ENCODE assay signal across 30 cellular contexts in the genomic region with DNA sequence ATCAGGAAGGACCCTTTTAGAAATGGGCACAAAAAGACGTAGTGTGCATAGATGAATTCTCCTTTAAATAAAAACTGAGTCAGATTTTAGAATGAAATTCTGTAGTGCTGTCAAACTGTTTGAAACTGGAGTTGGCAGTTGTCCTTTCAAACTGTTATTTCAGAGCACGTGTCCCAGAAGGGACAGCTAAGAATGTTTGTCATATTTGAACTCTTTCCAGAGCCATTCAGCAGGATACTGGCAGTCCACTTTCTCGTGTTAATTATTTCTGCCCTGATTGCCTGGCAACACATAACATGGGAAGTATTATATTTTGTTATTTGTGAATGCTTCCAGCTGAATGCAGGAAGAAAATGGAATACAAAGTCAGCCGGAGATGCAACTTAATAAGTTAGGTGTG.
A peak's percentile ranks its signal among the peaks of the same experiment; 100 is the strongest.
DNase-seq lines count a peak whose midpoint lies in the region; ATAC-seq, FAIRE-seq and TF ChIP-seq lines count a peak whose summit lies in the region.
"Had no signal": no experiment of that assay in that cellular context is flagged by ENCODE, and none has a peak within 500 bp of the region (broad histone marks: within the 10 kb centered on the region; RNA-seq: fewer than 3 reads in every experiment).

No MANE protein-coding gene starts in this region.

- BruUV-seq in HepG2 (replicated peaks; lab: Mats Ljungman, UMichigan), result no TSS peak

- H3K27me3 ChIP-seq in right lobe of liver, result no peaks in the 10 kb centered on the region
- H3K27me3 ChIP-seq in HepG2 (ENCODE audit: control insufficient read depth in 1 of 2, insufficient read depth in 2 of 2, low read length in 2 of 2), result no peaks in the 10 kb centered on the region
- H3K27me3 ChIP-seq in upper lobe of right lung, result no peaks in the 10 kb centered on the region
- H3K27me3 ChIP-seq: MG63, neural progenitor cell, SJSA1 had no signal

- no peak for TF ChIP-seq RAD21 in HepG2 (CRISPR knock-in tag; IDR thresholded peaks at IDR 0.05)

- H4K20me1 ChIP-seq in HepG2 (ENCODE audit: insufficient read depth, low read length), result no peaks in the 10 kb centered on the region

- TF ChIP-seq POLR2A in right lobe of liver (IDR thresholded peaks at IDR 0.05) (no peak), HepG2 (IDR thresholded peaks at IDR 0.05; ENCODE audit: insufficient read depth in 1 of 2, low read depth in 2 of 2, low read length in 2 of 2) (no peak)

- no peak for DNase-seq in right lobe of liver
- no peak for DNase-seq in HepG2 (ENCODE audit: low spot score)
- DNase-seq in cerebellar cortex (ENCODE audit: low spot score), result peak; percentile 2
- DNase-seq in left lobe of liver (ENCODE audit: low spot score), result no peak
- DNase-seq in upper lobe of right lung, result no peak
- DNase-seq in stimulated activated CD8-positive, alpha-beta memory T cell treated with anti-CD3 and anti-CD28 coated beads, Interleukin-4, amount 100 ng/mL, for 48 hours, result no peak
- DNase-seq in GM19239 (ENCODE audit: insufficient read length, low spot score), result no peak
- DNase-seq: activated CD4-positive, alpha-beta memory T cell treated with anti-CD3 and anti-CD28 coated beads for 36 hours; activated CD4-positive, CD25-positive, alpha-beta regulatory T cell; activated naive CD8-positive, alpha-beta T cell treated with anti-CD3 and anti-CD28 coated beads, Interleukin-2, amount 10 ng/mL, durations not matched to agents 7 days and 5 days; C1 segment of cervical spinal cord; Caco-2; DMS79; effector memory CD4-positive, alpha-beta T cell; erythroblast; lower lobe of right lung; MG63; NCI-H1436; NCI-H524 treated with DMSO at 0.1 percent for 48 hours; stimulated activated CD4-positive, alpha-beta T cell treated with anti-CD3 and anti-CD28 coated beads, Interleukin-1b, Interleukin-23, amount 100 ng/mL, for 48 hours; T-cell had no signal

- ATAC-seq in right lobe of liver, result peak in 3 of 4 donors; percentile 36 to 46 (median 43)
- ATAC-seq in HepG2, result no peak
- ATAC-seq in left lobe of liver, result peak; percentile 54
- ATAC-seq in upper lobe of right lung, result peak; percentile 54
- no peak for ATAC-seq in GM21576 (IDR thresholded peaks at IDR 0.05; ENCODE audit: unreplicated experiment)
- ATAC-seq: GM23338, lower lobe of right lung, T-cell had no signal

- H3K9ac ChIP-seq in HepG2 (ENCODE audit: insufficient read depth, low read depth, low read length), result no peak overlapping the region
- H3K9ac ChIP-seq: neural progenitor cell had no signal

- no peak for TF ChIP-seq EP300 in HepG2 (IDR thresholded peaks at IDR 0.05; ENCODE audit: low read depth in 2 of 2, low read length in 2 of 2)
- no peak for TF ChIP-seq EP300 in HepG2 (CRISPR knock-in tag; IDR thresholded peaks at IDR 0.05; ENCODE audit: borderline replicate concordance)

- H3K27ac ChIP-seq in right lobe of liver (no peak overlapping the region), HepG2 (ENCODE audit: extremely low read length, insufficient read depth, low read length) (no peak overlapping the region), upper lobe of right lung (no peak overlapping the region)
- H3K27ac ChIP-seq: lower lobe of right lung, neural progenitor cell, SJSA1, skin epidermis had no signal

- in situ Hi-C loops in HepG2 (cut with HindIII; ENCODE audit: extremely low pct_ligation_motif_present, low pct_unique_long_range_greater_than_20kb), result no loop called here

- no peak overlapping the region for H3K4me2 ChIP-seq in HepG2 (ENCODE audit: low read depth, low read length)
- H3K4me2 ChIP-seq: GM23338, neural progenitor cell had no signal

- H3K4me1 ChIP-seq in right lobe of liver (no peaks in the 10 kb centered on the region), HepG2 (ENCODE audit: insufficient read depth, low read length) (no peaks in the 10 kb centered on the region), upper lobe of right lung (no peaks in the 10 kb centered on the region)
- H3K4me1 ChIP-seq: Caco-2, lower lobe of right lung, neural progenitor cell, SJSA1 had no signal

- TF ChIP-seq CTCF in right lobe of liver (IDR thresholded peaks at IDR 0.05), result no peak
- TF ChIP-seq CTCF in HepG2 (CRISPR knock-in tag; IDR thresholded peaks at IDR 0.05), result no peak
- TF ChIP-seq CTCF in upper lobe of right lung (IDR thresholded peaks at IDR 0.05), result no peak

- intact Hi-C loops in right lobe of liver (cut with DNase I), result no loop called here
- intact Hi-C loops in HepG2 (cut with micrococcal nuclease; ENCODE audit: unreplicated experiment), result no loop called here
- intact Hi-C loops in upper lobe of right lung (cut with DNase I), result no loop called here

- no peaks in the 10 kb centered on the region for H3K9me3 ChIP-seq in right lobe of liver
- no peaks in the 10 kb centered on the region for H3K9me3 ChIP-seq in HepG2 (ENCODE audit: low read length)
- H3K9me3 ChIP-seq in upper lobe of right lung, result no peaks in the 10 kb centered on the region
- H3K9me3 ChIP-seq: Caco-2, lower lobe of right lung, MG63, SJSA1 had no signal

- H3K4me3 ChIP-seq in right lobe of liver, result no peak overlapping the region
- H3K4me3 ChIP-seq in HepG2 (replicated peaks in 1 of 3; ENCODE audit: insufficient read depth in 1 of 3, low read depth in 2 of 3, low read length in 3 of 3), result no peak overlapping the region
- H3K4me3 ChIP-seq in upper lobe of right lung, result no peak overlapping the region
- H3K4me3 ChIP-seq: GM23338, lower lobe of right lung, MG63, neural progenitor cell, SJSA1, skin epidermis had no signal

- CTCF ChIA-PET in HepG2 (lab: Yijun Ruan, JAX; ENCODE audit: low intra/inter-chr PET ratio, low total read pairs), result no interaction called here

- POLR2A ChIA-PET in HepG2 (lab: Yijun Ruan, JAX), result no interaction called here

- no peaks in the 10 kb centered on the region for H3K36me3 ChIP-seq in right lobe of liver
- no peaks in the 10 kb centered on the region for H3K36me3 ChIP-seq in HepG2 (replicated peaks in 1 of 2; ENCODE audit: control insufficient read depth in 1 of 2, insufficient read depth in 2 of 2, low read length in 2 of 2)
- H3K36me3 ChIP-seq in upper lobe of right lung, result no peaks in the 10 kb centered on the region
- H3K36me3 ChIP-seq: lower lobe of right lung, MG63, neural progenitor cell, SJSA1 had no signal

- 31% methylated on average over 4 of the region's 4 CpGs for WGBS in right lobe of liver (ENCODE audit: insufficient coverage, low coverage, low lambda C conversion rate, missing lambda C conversion rate)
- WGBS in HepG2 (ENCODE audit: low lambda C conversion rate), result 17% methylated on average over 4 of the region's 4 CpGs

- no peak overlapping the region for H2AFZ ChIP-seq in HepG2 (ENCODE audit: low read length)
- H2AFZ ChIP-seq: GM23338, neural progenitor cell had no signal

- FAIRE-seq in HepG2 (lab: Jason Lieb, UNC) (no peak), GM19239 (lab: Jason Lieb, UNC) (no peak)
- FAIRE-seq: A204.1, frontal cortex, RCC 7860, urothelium cell line had no signal

- no peaks in the 10 kb centered on the region for H3K79me2 ChIP-seq in HepG2 (ENCODE audit: insufficient read depth, low read length)

TF ChIP-seq in HepG2, 621 proteins besides CTCF, POLR2A, EP300 and RAD21:
- TF ChIP-seq, protein P1, sequence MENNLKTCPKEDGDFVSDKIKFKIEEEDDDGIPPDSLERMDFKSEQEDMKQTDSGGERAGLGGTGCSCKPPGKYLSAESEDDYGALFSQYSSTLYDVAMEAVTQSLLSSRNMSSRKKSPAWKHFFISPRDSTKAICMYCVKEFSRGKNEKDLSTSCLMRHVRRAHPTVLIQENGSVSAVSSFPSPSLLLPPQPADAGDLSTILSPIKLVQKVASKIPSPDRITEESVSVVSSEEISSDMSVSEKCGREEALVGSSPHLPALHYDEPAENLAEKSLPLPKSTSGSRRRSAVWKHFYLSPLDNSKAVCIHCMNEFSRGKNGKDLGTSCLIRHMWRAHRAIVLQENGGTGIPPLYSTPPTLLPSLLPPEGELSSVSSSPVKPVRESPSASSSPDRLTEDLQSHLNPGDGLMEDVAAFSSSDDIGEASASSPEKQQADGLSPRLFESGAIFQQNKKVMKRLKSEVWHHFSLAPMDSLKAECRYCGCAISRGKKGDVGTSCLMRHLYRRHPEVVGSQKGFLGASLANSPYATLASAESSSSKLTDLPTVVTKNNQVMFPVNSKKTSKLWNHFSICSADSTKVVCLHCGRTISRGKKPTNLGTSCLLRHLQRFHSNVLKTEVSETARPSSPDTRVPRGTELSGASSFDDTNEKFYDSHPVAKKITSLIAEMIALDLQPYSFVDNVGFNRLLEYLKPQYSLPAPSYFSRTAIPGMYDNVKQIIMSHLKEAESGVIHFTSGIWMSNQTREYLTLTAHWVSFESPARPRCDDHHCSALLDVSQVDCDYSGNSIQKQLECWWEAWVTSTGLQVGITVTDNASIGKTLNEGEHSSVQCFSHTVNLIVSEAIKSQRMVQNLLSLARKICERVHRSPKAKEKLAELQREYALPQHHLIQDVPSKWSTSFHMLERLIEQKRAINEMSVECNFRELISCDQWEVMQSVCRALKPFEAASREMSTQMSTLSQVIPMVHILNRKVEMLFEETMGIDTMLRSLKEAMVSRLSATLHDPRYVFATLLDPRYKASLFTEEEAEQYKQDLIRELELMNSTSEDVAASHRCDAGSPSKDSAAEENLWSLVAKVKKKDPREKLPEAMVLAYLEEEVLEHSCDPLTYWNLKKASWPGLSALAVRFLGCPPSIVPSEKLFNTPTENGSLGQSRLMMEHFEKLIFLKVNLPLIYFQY (CRISPR knock-in tag; IDR thresholded peaks at IDR 0.05; ENCODE audit: borderline replicate concordance), result no peak
- no peak for TF ChIP-seq ATM (IDR thresholded peaks at IDR 0.05; ENCODE audit: borderline replicate concordance)
- no peak for TF ChIP-seq KLF11 (CRISPR knock-in tag; IDR thresholded peaks at IDR 0.05)
- TF ChIP-seq MAFG (CRISPR knock-in tag; IDR thresholded peaks at IDR 0.05), result no peak

Comparison
In these comparisons a context has a peak if more than half of its experiments do, and no peak if none do; other contexts are left out.
1. ATAC-seq: peak in right lobe of liver (3 of 4), left lobe of liver (single experiment) and upper lobe of right lung (single experiment); none in HepG2 (single experiment) and GM21576 (single experiment).